23 cellular contexts compared by ENCODE assay signal in genomic region chr7:149544028-149544427, GRCh38. TPM values are rescaled to one million over a fixed set of nuclear protein-coding genes. Genes with fewer than 3 reads are reported as not detected.
DNase-seq lines count a peak whose midpoint lies in the region; ATAC-seq, FAIRE-seq and TF ChIP-seq lines count a peak whose summit lies in the region.
"Had no signal": no experiment of that assay in that cellular context is flagged by ENCODE, and none has a peak within 500 bp of the region (broad histone marks: within the 10 kb centered on the region; RNA-seq: fewer than 3 reads in every experiment).

No MANE protein-coding gene starts in this region.

- H3K36me3 ChIP-seq in PC-9 (ENCODE audit: low read depth) = peaks cover 21% of the 10 kb centered on the region; the same call in 1 of the 2 replicates

- no peak overlapping the region for H3K4me3 ChIP-seq in PC-9
- no peak overlapping the region for H3K4me3 ChIP-seq in epithelial cell of esophagus (ENCODE audit: low read length)
- H3K4me3 ChIP-seq: MG63 had no signal

- FAIRE-seq in A204.1 (lab: Jason Lieb, UNC) = peak; percentile 43

- no peaks in the 10 kb centered on the region for H3K9me2 ChIP-seq in PC-9 (ENCODE audit: insufficient read depth)

- CTCF ChIA-PET in PC-9 (lab: Charles Lee) = no interaction called here

- intact Hi-C loops in PC-9 (cut with micrococcal nuclease; ENCODE audit: unreplicated experiment) = no loop called here

- peak overlapping the region; percentile 48 for H3K27ac ChIP-seq in PC-9
- H3K27ac ChIP-seq: 22Rv1 had no signal

- H3K27me3 ChIP-seq in PC-9 (ENCODE audit: insufficient read depth, low read depth) = no peaks in the 10 kb centered on the region
- H3K27me3 ChIP-seq: MG63 had no signal

- DNase-seq in activated CD4-positive, CD25-positive, alpha-beta regulatory T cell treated with anti-CD3 and anti-CD28 coated beads, Interleukin-2, amount 50 U/mL, for 72 hours = no peak
- DNase-seq in PC-9 (peak in 1 of 2 experiments; percentile 62), epithelial cell of esophagus (ENCODE audit: low read depth) (peak; percentile 62), SKM-1 treated with dmso at 0.1 percent for 144 hours (lab: John Stamatoyannopoulos, UW; ENCODE audit: unreplicated experiment) (no peak), ACHN (no peak)
- DNase-seq: AML-193; C1 segment of cervical spinal cord; CD8-positive, alpha-beta memory T cell; GF-D8; Kasumi-1; MG63; NCI-H1417; NCI-H1694 treated with DMSO at 0.1 percent for 48 hours; NCI-H2081 treated with DMSO at 0.1 percent for 48 hours; NCI-H2171 treated with DMSO at 0.1 percent for 48 hours; NCI-H446; NCI-H526; OCI-M1; RPMI8226 had no signal

- H2AFZ ChIP-seq in PC-9 = no peak overlapping the region

- 0 out of 2 replicates have a peak, but pooled peaks cover 4% of the 10 kb centered on the region for H3K9me3 ChIP-seq in PC-9 (ENCODE audit: insufficient read depth, low read depth)

- H3F3A ChIP-seq in PC-9 (ENCODE audit: insufficient read depth, low read depth) = peaks cover 15% of the 10 kb centered on the region

- H4K20me1 ChIP-seq in PC-9 (ENCODE audit: insufficient read depth) = no peaks in the 10 kb centered on the region

- peak overlapping the region; percentile 21; the same call in 1 of the 2 replicates for H3K4me2 ChIP-seq in PC-9

- ATAC-seq in activated CD4-positive, CD25-positive, alpha-beta regulatory T cell treated with anti-CD3 and anti-CD28 coated beads, Interleukin-2, amount 50 U/mL, for 24 hours = peak; percentile 46 to 60
- no peak for ATAC-seq in HG02840 (IDR thresholded peaks at IDR 0.05; ENCODE audit: low FRiP score, unreplicated experiment)

- in situ Hi-C loops in ACHN (cut with HindIII; ENCODE audit: low pct_ligation_motif_present, low pct_unique_long_range_greater_than_20kb, low sequenced_read_pairs) = no loop called here

- TF ChIP-seq CTCF in PC-9 (conservative IDR thresholded peaks at IDR 0.05) = no peak
- TF ChIP-seq CTCF in epithelial cell of esophagus (IDR thresholded peaks at IDR 0.05; ENCODE audit: insufficient read depth, low read depth, low read length, missing control alignments) = no peak

- H3K79me2 ChIP-seq in PC-9 (ENCODE audit: low read depth) = no peaks in the 10 kb centered on the region

- no TSS peak for BruUV-seq in PC-9 (replicated peaks; lab: Mats Ljungman, UMichigan)

- H3K4me1 ChIP-seq in PC-9 (replicated peaks; ENCODE audit: insufficient read depth) = peaks cover 10% of the 10 kb centered on the region; the same call in 1 of the 2 replicates

- POLR2A ChIA-PET in PC-9 (lab: Charles Lee; ENCODE audit: unreplicated experiment) = interaction anchor here (0.7 kb wide), 1 partner anchor 1648 kb away, joined by 3 read pairs; no protein-coding TSS in a partner anchor

RNA-seq across cellular contexts. Expression of gene ZNF746, which starts 46.4 kb away (rescaled TPM):
- total RNA-seq in PC-9 (2021) = 19.2 and 19.3 TPM in 2 replicates
